ENCODE assay signal across 14 cellular contexts in the genomic region with DNA sequence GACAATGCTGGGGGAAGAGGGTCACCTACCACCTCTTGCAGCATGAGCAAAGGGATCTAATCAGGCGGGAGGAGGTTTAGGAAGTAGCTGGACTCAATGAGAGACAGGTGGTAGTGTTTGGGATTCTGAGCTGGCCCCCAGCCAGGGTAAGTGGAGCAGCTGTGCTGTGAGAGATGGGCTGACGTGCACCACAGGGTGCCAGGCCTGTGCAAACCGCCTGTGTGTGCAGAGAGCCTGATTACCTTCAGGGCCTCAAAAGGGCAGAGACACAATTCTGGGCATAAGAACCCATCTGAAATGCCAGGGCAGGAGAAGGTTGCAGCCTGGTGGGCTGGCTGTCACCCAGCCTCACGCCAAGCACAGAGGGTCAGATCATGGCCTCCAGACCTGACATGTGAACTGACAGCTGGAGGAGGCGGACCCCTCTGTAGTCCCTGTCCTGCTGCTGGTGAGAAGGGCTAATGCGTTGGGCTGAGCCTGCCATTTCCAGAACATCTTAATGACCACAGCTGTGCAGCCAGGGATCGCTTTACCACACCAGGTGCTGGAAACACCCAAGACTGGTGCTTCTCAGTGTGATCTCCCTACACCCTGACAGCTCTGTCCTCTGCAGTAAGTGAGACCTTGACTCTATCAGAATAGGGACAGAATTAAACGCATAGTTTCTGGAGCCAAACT.
DNase-seq lines count a peak whose midpoint lies in the region; ATAC-seq and TF ChIP-seq lines count a peak whose summit lies in the region.
"Had no signal": no experiment of that assay in that cellular context is flagged by ENCODE, and none has a peak within 500 bp of the region (broad histone marks: within the 10 kb centered on the region; RNA-seq: fewer than 3 reads in every experiment).

No MANE protein-coding gene starts in this region.

- no peak overlapping the region for H3K9ac ChIP-seq in BLaER1 treated with 17β-estradiol and CSF1 and Interleukin-3, amounts not matched to agents 10 nM and 100 nM

- ATAC-seq in T-helper 17 cell (no peak), HG02798 (IDR thresholded peaks at IDR 0.05; ENCODE audit: poor library complexity, unreplicated experiment) (no peak), HG02763 (IDR thresholded peaks at IDR 0.05; ENCODE audit: unreplicated experiment) (no peak)

- DNase-seq in LHCN-M2 (ENCODE audit: low read depth) (peak; percentile 89), NCI-H2196 (lab: John Stamatoyannopoulos, UW; ENCODE audit: unreplicated experiment) (peak; percentile 90), T-helper 17 cell (no peak), dedifferentiated amniotic fluid mesenchymal stem cell (ENCODE audit: extremely low spot score) (no peak), left ventricle myocardium inferior (no peak)
- DNase-seq: activated CD4-positive, CD25-positive, alpha-beta regulatory T cell; activated T-cell treated with anti-CD3 and anti-CD28 coated beads, Interleukin-2, amount 50 U/mL, for 24 hours; NCI-H1048; occipital lobe had no signal

- peaks cover 14 to 40% (median 23%) of the 10 kb centered on the region in 10 experiments; a peak in 18 of 20 replicates for H3K4me1 ChIP-seq in BLaER1 treated with 17β-estradiol and CSF1 and Interleukin-3, amounts not matched to agents 10 nM and 100 nM
- H3K4me1 ChIP-seq in left ventricle myocardium inferior, result no peaks in the 10 kb centered on the region

- H3K36me3 ChIP-seq in BLaER1 treated with 17β-estradiol and CSF1 and Interleukin-3, amounts not matched to agents 10 nM and 100 nM, result peaks cover 0 to 3% (median 0%) of the 10 kb centered on the region in 11 experiments; a peak in 1 of 22 replicates
- H3K36me3 ChIP-seq in left ventricle myocardium inferior, result no peaks in the 10 kb centered on the region
- H3K36me3 ChIP-seq: SJSA1 had no signal

- no peak overlapping the region for H3K4me3 ChIP-seq in BLaER1 treated with 17β-estradiol and CSF1 and Interleukin-3, amounts not matched to agents 10 nM and 100 nM
- H3K4me3 ChIP-seq in left ventricle myocardium inferior, result no peak overlapping the region
- H3K4me3 ChIP-seq: hepatocyte, SJSA1 had no signal

- H4K20me1 ChIP-seq in BLaER1 treated with 17β-estradiol and CSF1 and Interleukin-3, amounts not matched to agents 10 nM and 100 nM, result no peaks in the 10 kb centered on the region

- no peaks in the 10 kb centered on the region for H3K27me3 ChIP-seq in BLaER1 treated with 17β-estradiol and CSF1 and Interleukin-3, amounts not matched to agents 10 nM and 100 nM
- no peaks in the 10 kb centered on the region for H3K27me3 ChIP-seq in left ventricle myocardium inferior (ENCODE audit: low read depth)
- H3K27me3 ChIP-seq: hepatocyte, SJSA1 had no signal

- peaks cover 43% of the 10 kb centered on the region for H3K4me1 Mint-ChIP-seq in T-helper 17 cell

- peaks cover 6 to 21% (median 13%) of the 10 kb centered on the region in 11 experiments; a peak in 20 of 22 replicates for H3K9me3 ChIP-seq in BLaER1 treated with 17β-estradiol and CSF1 and Interleukin-3, amounts not matched to agents 10 nM and 100 nM (replicated peaks in 1 of 11)
- H3K9me3 ChIP-seq in T-helper 17 cell (ENCODE audit: control insufficient read depth, low read length, poor library complexity, severe bottlenecking) (no peaks in the 10 kb centered on the region), left ventricle myocardium inferior (replicated peaks) (no peaks in the 10 kb centered on the region)
- H3K9me3 ChIP-seq: SJSA1 had no signal

- no peak overlapping the region for H3K27ac ChIP-seq in BLaER1 treated with 17β-estradiol and CSF1 and Interleukin-3, amounts not matched to agents 10 nM and 100 nM
- H3K27ac ChIP-seq in left ventricle myocardium inferior (replicated peaks), result no peak overlapping the region
- H3K27ac ChIP-seq: hepatocyte, SJSA1 had no signal

- H3K4me3 Mint-ChIP-seq in T-helper 17 cell, result no peak overlapping the region
- H3K4me3 Mint-ChIP-seq: activated T-cell treated with anti-CD3 and anti-CD28 coated beads, Interleukin-2, amount 50 U/mL, for 24 hours had no signal

- no peak for TF ChIP-seq CTCF in left ventricle myocardium inferior (IDR thresholded peaks at IDR 0.05; ENCODE audit: borderline replicate concordance)

- peak overlapping the region in 6 of 11 experiments; percentile 4 to 48 (median 24); a peak in 7 of 22 replicates for H3K4me2 ChIP-seq in BLaER1 treated with 17β-estradiol and CSF1 and Interleukin-3, amounts not matched to agents 10 nM and 100 nM
- H3K4me2 ChIP-seq: hepatocyte had no signal

- no peaks in the 10 kb centered on the region for H3K27me3 Mint-ChIP-seq in T-helper 17 cell
- H3K27me3 Mint-ChIP-seq: activated T-cell treated with anti-CD3 and anti-CD28 coated beads, Interleukin-2, amount 50 U/mL, for 24 hours had no signal

- H3K36me3 Mint-ChIP-seq in T-helper 17 cell (ENCODE audit: low read depth), result no peaks in the 10 kb centered on the region

- intact Hi-C loops in left ventricle myocardium inferior (cut with micrococcal nuclease), result no loop called here

- peak overlapping the region; percentile 91 for H3K27ac Mint-ChIP-seq in T-helper 17 cell
- H3K27ac Mint-ChIP-seq: activated T-cell treated with anti-CD3 and anti-CD28 coated beads, Interleukin-2, amount 50 U/mL, for 24 hours had no signal

Comparison
In these comparisons a context has a peak if more than half of its experiments do, and no peak if none do; other contexts are left out.
1. DNase-seq: peak in LHCN-M2 (single experiment) and NCI-H2196 (single experiment); none in T-helper 17 cell (0 of 3), dedifferentiated amniotic fluid mesenchymal stem cell (single experiment) and left ventricle myocardium inferior (single experiment).